Comparison of ENCODE assay signal across 8 cellular contexts in the genomic region with DNA sequence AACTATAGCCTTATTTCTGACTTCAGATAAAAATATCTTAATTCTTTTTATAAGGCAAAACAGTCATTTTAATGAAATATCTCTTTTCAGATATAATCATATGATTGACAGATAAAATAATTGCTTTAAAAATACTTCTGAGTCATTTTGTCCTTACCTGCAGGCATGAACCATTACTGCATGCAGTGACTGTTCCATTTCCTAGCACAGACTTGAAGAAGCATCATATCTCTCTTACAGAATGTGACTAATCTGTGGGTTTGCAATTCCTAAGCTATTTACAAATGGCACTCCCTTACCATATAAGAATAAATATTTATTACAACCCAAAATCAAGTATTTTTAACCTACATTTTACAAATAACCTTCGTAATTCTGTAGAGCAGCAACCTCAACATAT.
DNase-seq lines count a peak whose midpoint lies in the region; ATAC-seq and TF ChIP-seq lines count a peak whose summit lies in the region.

No MANE protein-coding gene starts in this region.

- no peak for DNase-seq in CD4-positive, alpha-beta memory T cell
- no peak for DNase-seq in activated B cell treated with CpG ODN at 0.5 μM for 24 hours
- no peak for DNase-seq in Right ventricle myocardium superior
- DNase-seq in stimulated activated effector memory CD8-positive, alpha-beta T cell treated with anti-CD3 and anti-CD28 coated beads, Interleukin-12 subunit alpha, Interleukin-12 subunit beta, amount 100 ng/mL, for 72 hours (ENCODE audit: low spot score in 2 of 2): no peak
- no peak for DNase-seq in dermis blood vessel endothelial cell
- no peak for DNase-seq in mucosa of gallbladder (ENCODE audit: low spot score)
- DNase-seq in NCI-H748 treated with DMSO at 0.1 percent for 48 hours (lab: John Stamatoyannopoulos, UW): no peak

- H3K27me3 Mint-ChIP-seq in CD4-positive, alpha-beta memory T cell: no peaks in the 10 kb centered on the region
- no peaks in the 10 kb centered on the region for H3K27me3 Mint-ChIP-seq in activated B cell treated with CpG ODN at 0.5 μM for 24 hours

- no peaks in the 10 kb centered on the region for H3K9me3 Mint-ChIP-seq in CD4-positive, alpha-beta memory T cell
- no peaks in the 10 kb centered on the region for H3K9me3 Mint-ChIP-seq in activated B cell treated with CpG ODN at 0.5 μM for 24 hours
- no peaks in the 10 kb centered on the region for H3K9me3 Mint-ChIP-seq in stimulated activated effector memory CD8-positive, alpha-beta T cell treated with anti-CD3 and anti-CD28 coated beads, Interleukin-12 subunit alpha, Interleukin-12 subunit beta, amount 100 ng/mL, for 72 hours

- H3K36me3 Mint-ChIP-seq in CD4-positive, alpha-beta memory T cell: peaks cover 0 to 2% of the 10 kb centered on the region in 2 donors
- H3K36me3 Mint-ChIP-seq in activated B cell treated with CpG ODN at 0.5 μM for 24 hours (ENCODE audit: low read depth): no peaks in the 10 kb centered on the region
- no peaks in the 10 kb centered on the region for H3K36me3 Mint-ChIP-seq in stimulated activated effector memory CD8-positive, alpha-beta T cell treated with anti-CD3 and anti-CD28 coated beads, Interleukin-12 subunit alpha, Interleukin-12 subunit beta, amount 100 ng/mL, for 72 hours

- POLR2A ChIA-PET in CD4-positive, alpha-beta memory T cell (lab: Charles Lee; ENCODE audit: partially characterized antibody): interaction anchor here (0.7 to 2.6 kb wide), 10 partner anchors 30 to 1902 kb away, joined by 3 to 21 read pairs (median 3); partner anchors contain the start of gene RINT1
- POLR2A ChIA-PET in activated B cell treated with CpG ODN at 0.5 μM for 24 hours (lab: Charles Lee): interaction anchor here (0.7 to 1.1 kb wide), 2 partner anchors 14 to 264 kb away, joined by 3 to 4 read pairs; partner anchors contain the start of gene RINT1

- no peaks in the 10 kb centered on the region for H3K27me3 ChIP-seq in CD4-positive, alpha-beta memory T cell (ENCODE audit: insufficient read depth, low read length)

- peaks cover 40 to 76% (median 62%) of the 10 kb centered on the region in 4 donors for H3K4me1 Mint-ChIP-seq in CD4-positive, alpha-beta memory T cell
- H3K4me1 Mint-ChIP-seq in activated B cell treated with CpG ODN at 0.5 μM for 24 hours: peaks cover 64% of the 10 kb centered on the region
- H3K4me1 Mint-ChIP-seq in stimulated activated effector memory CD8-positive, alpha-beta T cell treated with anti-CD3 and anti-CD28 coated beads, Interleukin-12 subunit alpha, Interleukin-12 subunit beta, amount 100 ng/mL, for 72 hours: peaks cover 51% of the 10 kb centered on the region

- peak overlapping the region; percentile 82 to 97 (median 90) for H3K4me3 Mint-ChIP-seq in CD4-positive, alpha-beta memory T cell
- no peak overlapping the region for H3K4me3 Mint-ChIP-seq in activated B cell treated with CpG ODN at 0.5 μM for 24 hours
- H3K4me3 Mint-ChIP-seq in stimulated activated effector memory CD8-positive, alpha-beta T cell treated with anti-CD3 and anti-CD28 coated beads, Interleukin-12 subunit alpha, Interleukin-12 subunit beta, amount 100 ng/mL, for 72 hours: peak overlapping the region; percentile 70

- H3K27ac ChIP-seq in CD4-positive, alpha-beta memory T cell (ENCODE audit: low read depth, low read length): peak overlapping the region; percentile 64

- H3K36me3 ChIP-seq in CD4-positive, alpha-beta memory T cell (ENCODE audit: insufficient read depth, low read length): no peaks in the 10 kb centered on the region

- H3K4me3 ChIP-seq in CD4-positive, alpha-beta memory T cell (ENCODE audit: low read length in 2 of 2): peak overlapping the region; percentile 52 to 70

- ATAC-seq in HG02852 (IDR thresholded peaks at IDR 0.05; ENCODE audit: unreplicated experiment) (peak; percentile 56), activated B cell treated with CpG ODN at 0.5 μM for 24 hours (ENCODE audit: low read depth) (peak; percentile 36), Right ventricle myocardium superior (ENCODE audit: poor library complexity) (peak; percentile 44)
- ATAC-seq in stimulated activated effector memory CD8-positive, alpha-beta T cell treated with anti-CD3 and anti-CD28 coated beads, Interleukin-12 subunit alpha, Interleukin-12 subunit beta, amount 100 ng/mL, for 72 hours: peak; percentile 93

- intact Hi-C loops in CD4-positive, alpha-beta memory T cell (cut with micrococcal nuclease): loop anchor here (2.0 to 5.0 kb wide), 3 partner anchors 33 to 119 kb away; partner anchors contain the start of gene SRPK2
- intact Hi-C loops in activated B cell treated with CpG ODN at 0.5 μM for 24 hours (cut with micrococcal nuclease) (loop anchor here (5.0 kb wide), 1 partner anchor 41 kb away; no protein-coding TSS in a partner anchor), Right ventricle myocardium superior (cut with DNase I) (no loop called here)

- no peak for TF ChIP-seq CTCF in activated B cell treated with CpG ODN at 0.5 μM for 24 hours (IDR thresholded peaks at IDR 0.05)

- CTCF ChIA-PET in CD4-positive, alpha-beta memory T cell (lab: Charles Lee; ENCODE audit: partially characterized antibody): interaction anchor here (0.7 kb wide), 1 partner anchor 162 kb away, joined by 3 read pairs; no protein-coding TSS in a partner anchor
- CTCF ChIA-PET in activated B cell treated with CpG ODN at 0.5 μM for 24 hours (lab: Charles Lee): no interaction called here

- peaks cover 54% of the 10 kb centered on the region for H3K4me1 ChIP-seq in CD4-positive, alpha-beta memory T cell (ENCODE audit: insufficient read depth, low read length)

- peak overlapping the region in 5 of 7 donors; percentile 76 to 92 (median 90) for H3K27ac Mint-ChIP-seq in CD4-positive, alpha-beta memory T cell
- H3K27ac Mint-ChIP-seq in activated B cell treated with CpG ODN at 0.5 μM for 24 hours: peak overlapping the region; percentile 93
- H3K27ac Mint-ChIP-seq in stimulated activated effector memory CD8-positive, alpha-beta T cell treated with anti-CD3 and anti-CD28 coated beads, Interleukin-12 subunit alpha, Interleukin-12 subunit beta, amount 100 ng/mL, for 72 hours: peak overlapping the region; percentile 92

- no peaks in the 10 kb centered on the region for H3K9me3 ChIP-seq in CD4-positive, alpha-beta memory T cell (ENCODE audit: control insufficient read depth in 1 of 2, low read length in 2 of 2)

Comparison
In these comparisons a context has a peak if more than half of its experiments do, and no peak if none do; other contexts are left out.
1. ATAC-seq: peak in every context shown above with its lines; median percentile 93 in stimulated activated effector memory CD8-positive, alpha-beta T cell treated with anti-CD3 and anti-CD28 coated beads, Interleukin-12 subunit alpha, Interleukin-12 subunit beta, amount 100 ng/mL, for 72 hours; 56 in HG02852; 44 in Right ventricle myocardium superior; 36 in activated B cell treated with CpG ODN at 0.5 μM for 24 hours.